In the genomic region with DNA sequence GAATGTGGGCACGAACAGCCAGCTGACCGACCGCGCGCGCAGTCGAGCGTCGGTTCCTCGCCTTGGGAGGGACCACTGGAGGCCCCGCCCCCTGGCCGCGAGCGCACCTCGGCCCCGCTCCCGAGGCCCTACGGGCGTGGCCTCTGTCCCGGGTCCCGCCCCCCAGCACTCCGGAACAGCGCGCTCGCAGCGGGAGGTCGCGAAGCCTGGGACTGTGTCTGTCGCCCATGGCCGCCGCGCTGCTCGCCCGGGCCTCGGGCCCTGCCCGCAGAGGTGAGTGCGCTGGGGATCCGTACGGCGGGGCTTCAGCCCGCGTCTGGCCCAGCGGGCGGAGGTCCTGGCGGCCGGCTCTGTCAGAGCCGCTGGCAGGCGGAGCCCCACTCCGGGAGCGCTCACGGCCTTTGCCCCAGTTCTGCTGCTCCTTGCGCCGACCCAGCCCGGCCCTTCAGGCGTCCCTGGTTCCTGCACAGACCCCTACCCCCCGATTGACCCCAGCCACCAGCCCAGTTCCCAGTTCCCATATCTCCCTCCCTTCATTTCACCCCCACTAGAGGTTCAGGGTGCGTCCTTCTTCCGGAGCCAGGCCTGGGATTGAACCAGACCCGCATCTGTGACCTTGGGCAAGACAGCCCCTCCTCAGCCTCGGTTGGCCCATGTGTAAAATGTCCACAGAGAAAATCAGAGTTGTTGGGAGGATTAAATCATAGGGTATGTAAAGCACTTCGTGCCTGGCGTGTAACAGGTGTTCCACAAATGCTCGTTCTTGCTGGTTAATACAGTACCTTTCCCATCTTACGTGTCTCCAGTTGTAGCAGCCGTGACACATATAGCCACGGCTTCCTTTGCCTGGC, we compare ENCODE assay signal across 1 cellular context.
TF ChIP-seq lines count a peak whose summit lies in the region.

A gene with protein sequence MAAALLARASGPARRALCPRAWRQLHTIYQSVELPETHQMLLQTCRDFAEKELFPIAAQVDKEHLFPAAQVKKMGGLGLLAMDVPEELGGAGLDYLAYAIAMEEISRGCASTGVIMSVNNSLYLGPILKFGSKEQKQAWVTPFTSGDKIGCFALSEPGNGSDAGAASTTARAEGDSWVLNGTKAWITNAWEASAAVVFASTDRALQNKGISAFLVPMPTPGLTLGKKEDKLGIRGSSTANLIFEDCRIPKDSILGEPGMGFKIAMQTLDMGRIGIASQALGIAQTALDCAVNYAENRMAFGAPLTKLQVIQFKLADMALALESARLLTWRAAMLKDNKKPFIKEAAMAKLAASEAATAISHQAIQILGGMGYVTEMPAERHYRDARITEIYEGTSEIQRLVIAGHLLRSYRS (plus strand): TSS at position 168 of the 851 bp plus-strand sequence. CDS start 60 bp downstream, at position 228.

TF ChIP-seq in K562, 482 proteins besides CTCF, POLR2A, EP300 and RAD21 (continued from another document and continues in another):
- TF ChIP-seq, protein P1, sequence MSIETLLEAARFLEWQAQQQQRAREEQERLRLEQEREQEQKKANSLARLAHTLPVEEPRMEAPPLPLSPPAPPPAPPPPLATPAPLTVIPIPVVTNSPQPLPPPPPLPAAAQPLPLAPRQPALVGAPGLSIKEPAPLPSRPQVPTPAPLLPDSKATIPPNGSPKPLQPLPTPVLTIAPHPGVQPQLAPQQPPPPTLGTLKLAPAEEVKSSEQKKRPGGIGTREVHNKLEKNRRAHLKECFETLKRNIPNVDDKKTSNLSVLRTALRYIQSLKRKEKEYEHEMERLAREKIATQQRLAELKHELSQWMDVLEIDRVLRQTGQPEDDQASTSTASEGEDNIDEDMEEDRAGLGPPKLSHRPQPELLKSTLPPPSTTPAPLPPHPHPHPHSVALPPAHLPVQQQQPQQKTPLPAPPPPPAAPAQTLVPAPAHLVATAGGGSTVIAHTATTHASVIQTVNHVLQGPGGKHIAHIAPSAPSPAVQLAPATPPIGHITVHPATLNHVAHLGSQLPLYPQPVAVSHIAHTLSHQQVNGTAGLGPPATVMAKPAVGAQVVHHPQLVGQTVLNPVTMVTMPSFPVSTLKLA (conservative IDR thresholded peaks at IDR 0.05): peak in 1 of 2 experiments; percentile 70; a peak in 1 of 4 replicates
- TF ChIP-seq RFX5 (IDR thresholded peaks at IDR 0.05; ENCODE audit: low read depth, low read length): no peak
- no peak for TF ChIP-seq CC2D1A (IDR thresholded peaks at IDR 0.05)
- no peak for TF ChIP-seq ASH1L (IDR thresholded peaks at IDR 0.05; ENCODE audit: borderline replicate concordance, low read depth, partially characterized antibody)
- peak; percentile 90 for TF ChIP-seq PHF20 (IDR thresholded peaks at IDR 0.05; ENCODE audit: partially characterized antibody)
- TF ChIP-seq KAT2B (IDR thresholded peaks at IDR 0.05; ENCODE audit: low read depth, low read length): no peak
- TF ChIP-seq, protein P2, sequence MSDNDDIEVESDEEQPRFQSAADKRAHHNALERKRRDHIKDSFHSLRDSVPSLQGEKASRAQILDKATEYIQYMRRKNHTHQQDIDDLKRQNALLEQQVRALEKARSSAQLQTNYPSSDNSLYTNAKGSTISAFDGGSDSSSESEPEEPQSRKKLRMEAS (CRISPR knock-in tag; IDR thresholded peaks at IDR 0.05): peak; percentile 51; the same call in 1 of the 2 replicates
- TF ChIP-seq GTF2E2 (tag; IDR thresholded peaks at IDR 0.05): peak; percentile 56; the same call in 1 of the 2 replicates
- TF ChIP-seq MTA1 (IDR thresholded peaks at IDR 0.05; ENCODE audit: borderline replicate concordance): no peak
- TF ChIP-seq RBM34 (IDR thresholded peaks at IDR 0.05; ENCODE audit: borderline replicate concordance, insufficient read depth, low read length): 0 out of 2 replicates have a peak, but pooled peaks have one; percentile 77
- TF ChIP-seq KLF6 (CRISPR knock-in tag; IDR thresholded peaks at IDR 0.05; ENCODE audit: borderline replicate concordance): no peak
- no peak for TF ChIP-seq SIRT6 (IDR thresholded peaks at IDR 0.05; ENCODE audit: low read depth, low read length)
- TF ChIP-seq BRD9 (IDR thresholded peaks at IDR 0.05; ENCODE audit: low read depth, partially characterized antibody): no peak
- no peak for TF ChIP-seq ETV5 (CRISPR knock-in tag; IDR thresholded peaks at IDR 0.05; ENCODE audit: low read depth)
- TF ChIP-seq TBL1XR1 (IDR thresholded peaks at IDR 0.05; ENCODE audit: low read length in 2 of 2): no peak; a peak in 1 of 4 replicates
- TF ChIP-seq CBFB (CRISPR knock-in tag; IDR thresholded peaks at IDR 0.05): no peak
- TF ChIP-seq RB1 (IDR thresholded peaks at IDR 0.05; ENCODE audit: low read depth): peak; percentile 88
- TF ChIP-seq ZNF143 (CRISPR knock-in tag; IDR thresholded peaks at IDR 0.05): no peak
- TF ChIP-seq TBP (optimal IDR thresholded peaks at IDR 0.05; ENCODE audit: low read depth, low read length): peak; percentile 62
- TF ChIP-seq SMARCA5 (IDR thresholded peaks at IDR 0.05): no peak
- TF ChIP-seq SAP30 (IDR thresholded peaks at IDR 0.05; ENCODE audit: borderline replicate concordance, insufficient read depth, low read depth, low read length, poor library complexity, severe bottlenecking): peak; percentile 27
- TF ChIP-seq MEF2D (tag; conservative IDR thresholded peaks at IDR 0.05; ENCODE audit: low read depth): no peak
- no peak for TF ChIP-seq ZNF140 (CRISPR knock-in tag; IDR thresholded peaks at IDR 0.05)
- no peak for TF ChIP-seq SMAD2 (IDR thresholded peaks at IDR 0.05; ENCODE audit: low read depth, low read length)
- no peak for TF ChIP-seq LEF1 (IDR thresholded peaks at IDR 0.05)
- TF ChIP-seq, protein P3, sequence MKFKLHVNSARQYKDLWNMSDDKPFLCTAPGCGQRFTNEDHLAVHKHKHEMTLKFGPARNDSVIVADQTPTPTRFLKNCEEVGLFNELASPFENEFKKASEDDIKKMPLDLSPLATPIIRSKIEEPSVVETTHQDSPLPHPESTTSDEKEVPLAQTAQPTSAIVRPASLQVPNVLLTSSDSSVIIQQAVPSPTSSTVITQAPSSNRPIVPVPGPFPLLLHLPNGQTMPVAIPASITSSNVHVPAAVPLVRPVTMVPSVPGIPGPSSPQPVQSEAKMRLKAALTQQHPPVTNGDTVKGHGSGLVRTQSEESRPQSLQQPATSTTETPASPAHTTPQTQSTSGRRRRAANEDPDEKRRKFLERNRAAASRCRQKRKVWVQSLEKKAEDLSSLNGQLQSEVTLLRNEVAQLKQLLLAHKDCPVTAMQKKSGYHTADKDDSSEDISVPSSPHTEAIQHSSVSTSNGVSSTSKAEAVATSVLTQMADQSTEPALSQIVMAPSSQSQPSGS (CRISPR knock-in tag; IDR thresholded peaks at IDR 0.05): no peak
- TF ChIP-seq EGR1 (conservative IDR thresholded peaks at IDR 0.05): no peak
- TF ChIP-seq, protein P4, sequence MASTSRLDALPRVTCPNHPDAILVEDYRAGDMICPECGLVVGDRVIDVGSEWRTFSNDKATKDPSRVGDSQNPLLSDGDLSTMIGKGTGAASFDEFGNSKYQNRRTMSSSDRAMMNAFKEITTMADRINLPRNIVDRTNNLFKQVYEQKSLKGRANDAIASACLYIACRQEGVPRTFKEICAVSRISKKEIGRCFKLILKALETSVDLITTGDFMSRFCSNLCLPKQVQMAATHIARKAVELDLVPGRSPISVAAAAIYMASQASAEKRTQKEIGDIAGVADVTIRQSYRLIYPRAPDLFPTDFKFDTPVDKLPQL (IDR thresholded peaks at IDR 0.05; ENCODE audit: extremely low read depth, insufficient read length): no peak
- 0 out of 2 replicates have a peak, but pooled peaks have one; percentile 9 for TF ChIP-seq E2F3 (CRISPR knock-in tag; IDR thresholded peaks at IDR 0.05)
- TF ChIP-seq HNRNPL (IDR thresholded peaks at IDR 0.05; ENCODE audit: low read depth, low read length): no peak; the same call in 1 of the 2 replicates
- TF ChIP-seq ZNF76 (CRISPR knock-in tag; IDR thresholded peaks at IDR 0.05; ENCODE audit: borderline replicate concordance): no peak
- TF ChIP-seq ZEB2 (IDR thresholded peaks at IDR 0.05): no peak
- TF ChIP-seq ZNF121 (CRISPR knock-in tag; conservative IDR thresholded peaks at IDR 0.05): no peak
- TF ChIP-seq, protein P5, sequence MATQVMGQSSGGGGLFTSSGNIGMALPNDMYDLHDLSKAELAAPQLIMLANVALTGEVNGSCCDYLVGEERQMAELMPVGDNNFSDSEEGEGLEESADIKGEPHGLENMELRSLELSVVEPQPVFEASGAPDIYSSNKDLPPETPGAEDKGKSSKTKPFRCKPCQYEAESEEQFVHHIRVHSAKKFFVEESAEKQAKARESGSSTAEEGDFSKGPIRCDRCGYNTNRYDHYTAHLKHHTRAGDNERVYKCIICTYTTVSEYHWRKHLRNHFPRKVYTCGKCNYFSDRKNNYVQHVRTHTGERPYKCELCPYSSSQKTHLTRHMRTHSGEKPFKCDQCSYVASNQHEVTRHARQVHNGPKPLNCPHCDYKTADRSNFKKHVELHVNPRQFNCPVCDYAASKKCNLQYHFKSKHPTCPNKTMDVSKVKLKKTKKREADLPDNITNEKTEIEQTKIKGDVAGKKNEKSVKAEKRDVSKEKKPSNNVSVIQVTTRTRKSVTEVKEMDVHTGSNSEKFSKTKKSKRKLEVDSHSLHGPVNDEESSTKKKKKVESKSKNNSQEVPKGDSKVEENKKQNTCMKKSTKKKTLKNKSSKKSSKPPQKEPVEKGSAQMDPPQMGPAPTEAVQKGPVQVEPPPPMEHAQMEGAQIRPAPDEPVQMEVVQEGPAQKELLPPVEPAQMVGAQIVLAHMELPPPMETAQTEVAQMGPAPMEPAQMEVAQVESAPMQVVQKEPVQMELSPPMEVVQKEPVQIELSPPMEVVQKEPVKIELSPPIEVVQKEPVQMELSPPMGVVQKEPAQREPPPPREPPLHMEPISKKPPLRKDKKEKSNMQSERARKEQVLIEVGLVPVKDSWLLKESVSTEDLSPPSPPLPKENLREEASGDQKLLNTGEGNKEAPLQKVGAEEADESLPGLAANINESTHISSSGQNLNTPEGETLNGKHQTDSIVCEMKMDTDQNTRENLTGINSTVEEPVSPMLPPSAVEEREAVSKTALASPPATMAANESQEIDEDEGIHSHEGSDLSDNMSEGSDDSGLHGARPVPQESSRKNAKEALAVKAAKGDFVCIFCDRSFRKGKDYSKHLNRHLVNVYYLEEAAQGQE (CRISPR knock-in tag; IDR thresholded peaks at IDR 0.05; ENCODE audit: low read depth): 0 out of 2 replicates have a peak, but pooled peaks have one; percentile 56
- no peak for TF ChIP-seq PYGO2 (tag; IDR thresholded peaks at IDR 0.05)
- TF ChIP-seq, protein P6, sequence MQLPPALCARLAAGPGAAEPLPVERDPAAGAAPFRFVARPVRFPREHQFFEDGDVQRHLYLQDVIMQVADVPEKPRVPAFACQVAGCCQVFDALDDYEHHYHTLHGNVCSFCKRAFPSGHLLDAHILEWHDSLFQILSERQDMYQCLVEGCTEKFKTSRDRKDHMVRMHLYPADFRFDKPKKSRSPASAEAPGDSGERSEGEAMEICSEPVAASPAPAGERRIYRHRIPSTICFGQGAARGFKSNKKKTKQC (CRISPR knock-in tag; IDR thresholded peaks at IDR 0.05): 0 out of 2 replicates have a peak, but pooled peaks have one; percentile 57
- TF ChIP-seq YY1 (IDR thresholded peaks at IDR 0.05; ENCODE audit: borderline replicate concordance in 1 of 3, control insufficient read depth in 1 of 3, extremely low read depth in 1 of 3, insufficient read depth in 3 of 3, insufficient read length in 1 of 3, insufficient replicate concordance in 2 of 3, low read depth in 1 of 3, low read length in 2 of 3): peak; percentile 56 to 92 (median 82)
- TF ChIP-seq, protein P7, sequence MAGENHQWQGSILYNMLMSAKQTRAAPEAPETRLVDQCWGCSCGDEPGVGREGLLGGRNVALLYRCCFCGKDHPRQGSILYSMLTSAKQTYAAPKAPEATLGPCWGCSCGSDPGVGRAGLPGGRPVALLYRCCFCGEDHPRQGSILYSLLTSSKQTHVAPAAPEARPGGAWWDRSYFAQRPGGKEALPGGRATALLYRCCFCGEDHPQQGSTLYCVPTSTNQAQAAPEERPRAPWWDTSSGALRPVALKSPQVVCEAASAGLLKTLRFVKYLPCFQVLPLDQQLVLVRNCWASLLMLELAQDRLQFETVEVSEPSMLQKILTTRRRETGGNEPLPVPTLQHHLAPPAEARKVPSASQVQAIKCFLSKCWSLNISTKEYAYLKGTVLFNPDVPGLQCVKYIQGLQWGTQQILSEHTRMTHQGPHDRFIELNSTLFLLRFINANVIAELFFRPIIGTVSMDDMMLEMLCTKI (IDR thresholded peaks at IDR 0.05; ENCODE audit: partially characterized antibody): no peak
- no peak for TF ChIP-seq ETV6 (IDR thresholded peaks at IDR 0.05; ENCODE audit: borderline replicate concordance in 1 of 2, low read depth in 2 of 2, low read length in 1 of 2)
- TF ChIP-seq ETV6 (CRISPR knock-in tag; IDR thresholded peaks at IDR 0.05; ENCODE audit: borderline replicate concordance): no peak
- no peak for TF ChIP-seq ZNF780A (CRISPR knock-in tag; IDR thresholded peaks at IDR 0.05)
- TF ChIP-seq ZNF583 (CRISPR knock-in tag; IDR thresholded peaks at IDR 0.05): 0 out of 2 replicates have a peak, but pooled peaks have one; percentile 5
- no peak for TF ChIP-seq ZNF75A (CRISPR knock-in tag; IDR thresholded peaks at IDR 0.05)
- TF ChIP-seq ZNF347 (CRISPR knock-in tag; IDR thresholded peaks at IDR 0.05; ENCODE audit: low read depth): no peak
- no peak; the same call in 1 of the 2 replicates for TF ChIP-seq NCOR1 (IDR thresholded peaks at IDR 0.05)
- no peak for TF ChIP-seq SREBF2 (CRISPR knock-in tag; IDR thresholded peaks at IDR 0.05)
